Comparison of ENCODE assay signal across 8 cellular contexts in genomic region chrX:96182366-96182765, GRCh38.
DNase-seq lines count a peak whose midpoint lies in the region; ATAC-seq, FAIRE-seq and TF ChIP-seq lines count a peak whose summit lies in the region.

No MANE protein-coding gene starts in this region.

- no peaks in the 10 kb centered on the region for H3K36me3 ChIP-seq in DOHH2 (ENCODE audit: control insufficient read depth, low read length)
- H3K36me3 ChIP-seq in HepG2 (replicated peaks in 1 of 2; ENCODE audit: control insufficient read depth in 1 of 2, insufficient read depth in 2 of 2, low read length in 2 of 2): no peaks in the 10 kb centered on the region

- peak in 1 of 2 experiments; percentile 36 for DNase-seq in HL-60 (ENCODE audit: low read depth in 1 of 2, low spot score in 1 of 2)
- DNase-seq in HepG2 (ENCODE audit: low spot score): peak; percentile 2
- no peak for DNase-seq in activated CD4-positive, alpha-beta T cell treated with anti-CD3 and anti-CD28 coated beads for 48 hours
- no peak for DNase-seq in GM19240 (ENCODE audit: insufficient read length, low spot score)
- no peak for DNase-seq in GM13976 (ENCODE audit: low spot score)

- POLR2A ChIA-PET in HepG2 (lab: Yijun Ruan, JAX): no interaction called here

- CTCF ChIA-PET in HepG2 (lab: Yijun Ruan, JAX; ENCODE audit: low intra/inter-chr PET ratio, low total read pairs): no interaction called here

- TF ChIP-seq EP300 in HepG2 (IDR thresholded peaks at IDR 0.05; ENCODE audit: low read depth in 2 of 2, low read length in 2 of 2): no peak
- no peak for TF ChIP-seq EP300 in HepG2 (CRISPR knock-in tag; IDR thresholded peaks at IDR 0.05; ENCODE audit: borderline replicate concordance)

- TF ChIP-seq CTCF in DOHH2 (IDR thresholded peaks at IDR 0.05; ENCODE audit: low read depth, low read length, poor library complexity, severe bottlenecking) (peak; percentile 34), HL-60 (IDR thresholded peaks at IDR 0.05; ENCODE audit: insufficient read depth, low read length) (peak; percentile 18), VCaP (conservative IDR thresholded peaks at IDR 0.05) (peak; percentile 66), HepG2 (CRISPR knock-in tag; IDR thresholded peaks at IDR 0.05) (peak; percentile 39), GM13976 (IDR thresholded peaks at IDR 0.05; ENCODE audit: borderline replicate concordance, control extremely low read depth, extremely low read depth, insufficient read depth, missing control alignments) (no peak)

- no peaks in the 10 kb centered on the region for H3K9me2 ChIP-seq in DOHH2 (replicated peaks; ENCODE audit: control insufficient read depth, low read length)

- no TSS peak for BruUV-seq in HepG2 (replicated peaks; lab: Mats Ljungman, UMichigan)

- TF ChIP-seq POLR2A in HepG2 (IDR thresholded peaks at IDR 0.05; ENCODE audit: insufficient read depth in 1 of 2, low read depth in 2 of 2, low read length in 2 of 2): no peak

- H3K9me3 ChIP-seq in DOHH2 (ENCODE audit: control insufficient read depth, insufficient read depth, low read length) (no peaks in the 10 kb centered on the region), HepG2 (ENCODE audit: low read length) (no peaks in the 10 kb centered on the region)

- 20% methylated on average over 1 of the region's 1 CpG for WGBS in HepG2 (ENCODE audit: low lambda C conversion rate)

- peak; percentile 30 for FAIRE-seq in HepG2 (lab: Jason Lieb, UNC)

- H3K4me2 ChIP-seq in DOHH2 (ENCODE audit: low read length) (no peak overlapping the region), HepG2 (ENCODE audit: low read depth, low read length) (no peak overlapping the region)

- no peaks in the 10 kb centered on the region for H4K20me1 ChIP-seq in DOHH2 (ENCODE audit: control insufficient read depth, insufficient read depth, low read depth, low read length)
- no peaks in the 10 kb centered on the region for H4K20me1 ChIP-seq in HepG2 (ENCODE audit: insufficient read depth, low read length)

- no peak overlapping the region for H2AFZ ChIP-seq in HepG2 (ENCODE audit: low read length)

- H3K79me2 ChIP-seq in DOHH2 (ENCODE audit: control insufficient read depth, low read length) (no peaks in the 10 kb centered on the region), HepG2 (ENCODE audit: insufficient read depth, low read length) (no peaks in the 10 kb centered on the region)

- in situ Hi-C loops in HepG2 (cut with HindIII; ENCODE audit: extremely low pct_ligation_motif_present, low pct_unique_long_range_greater_than_20kb): no loop called here
- in situ Hi-C loops in GM13976 (cut with MboI; ENCODE audit: low sequenced_read_pairs, unreplicated experiment): no loop called here

- peak; percentile 67 for ATAC-seq in HepG2
- no peak for ATAC-seq in GM21526 (IDR thresholded peaks at IDR 0.05; ENCODE audit: low FRiP score, unreplicated experiment)

- H3K4me1 ChIP-seq in DOHH2 (ENCODE audit: control insufficient read depth, low read length) (no peaks in the 10 kb centered on the region), HepG2 (ENCODE audit: insufficient read depth, low read length) (no peaks in the 10 kb centered on the region)

- no peak for TF ChIP-seq RAD21 in HepG2 (CRISPR knock-in tag; IDR thresholded peaks at IDR 0.05)

- H3K27me3 ChIP-seq in DOHH2 (ENCODE audit: control insufficient read depth, low read length): no peaks in the 10 kb centered on the region
- no peaks in the 10 kb centered on the region for H3K27me3 ChIP-seq in HL-60 (ENCODE audit: insufficient read depth, poor library complexity, severe bottlenecking)
- no peaks in the 10 kb centered on the region for H3K27me3 ChIP-seq in HepG2 (ENCODE audit: control insufficient read depth in 1 of 2, insufficient read depth in 2 of 2, low read length in 2 of 2)

- no peak overlapping the region for H3K27ac ChIP-seq in DOHH2 (ENCODE audit: low read depth, low read length)
- no peak overlapping the region for H3K27ac ChIP-seq in HL-60 (replicated peaks)
- no peak overlapping the region for H3K27ac ChIP-seq in VCaP
- no peak overlapping the region for H3K27ac ChIP-seq in HepG2 (ENCODE audit: extremely low read length, insufficient read depth, low read length)

- intact Hi-C loops in HepG2 (cut with micrococcal nuclease; ENCODE audit: unreplicated experiment): no loop called here

- H3F3A ChIP-seq in DOHH2 (ENCODE audit: control insufficient read depth, insufficient read depth): no peaks in the 10 kb centered on the region

- H3K4me3 ChIP-seq in DOHH2 (ENCODE audit: low read length) (no peak overlapping the region), HL-60 (replicated peaks; ENCODE audit: insufficient read depth, low read length) (no peak overlapping the region), HepG2 (replicated peaks in 1 of 3; ENCODE audit: insufficient read depth in 1 of 3, low read depth in 2 of 3, low read length in 3 of 3) (no peak overlapping the region)

- no peak overlapping the region for H3K9ac ChIP-seq in HepG2 (ENCODE audit: insufficient read depth, low read depth, low read length)

TF ChIP-seq in HepG2, 621 proteins besides CTCF, POLR2A, EP300 and RAD21:
- TF ChIP-seq ZBTB3 (CRISPR knock-in tag; IDR thresholded peaks at IDR 0.05; ENCODE audit: borderline replicate concordance, low read depth): no peak
- peak; percentile 41 for TF ChIP-seq STAG1 (CRISPR knock-in tag; IDR thresholded peaks at IDR 0.05)
